Comparison of ENCODE assay signal across 8 cellular contexts in the genomic region with DNA sequence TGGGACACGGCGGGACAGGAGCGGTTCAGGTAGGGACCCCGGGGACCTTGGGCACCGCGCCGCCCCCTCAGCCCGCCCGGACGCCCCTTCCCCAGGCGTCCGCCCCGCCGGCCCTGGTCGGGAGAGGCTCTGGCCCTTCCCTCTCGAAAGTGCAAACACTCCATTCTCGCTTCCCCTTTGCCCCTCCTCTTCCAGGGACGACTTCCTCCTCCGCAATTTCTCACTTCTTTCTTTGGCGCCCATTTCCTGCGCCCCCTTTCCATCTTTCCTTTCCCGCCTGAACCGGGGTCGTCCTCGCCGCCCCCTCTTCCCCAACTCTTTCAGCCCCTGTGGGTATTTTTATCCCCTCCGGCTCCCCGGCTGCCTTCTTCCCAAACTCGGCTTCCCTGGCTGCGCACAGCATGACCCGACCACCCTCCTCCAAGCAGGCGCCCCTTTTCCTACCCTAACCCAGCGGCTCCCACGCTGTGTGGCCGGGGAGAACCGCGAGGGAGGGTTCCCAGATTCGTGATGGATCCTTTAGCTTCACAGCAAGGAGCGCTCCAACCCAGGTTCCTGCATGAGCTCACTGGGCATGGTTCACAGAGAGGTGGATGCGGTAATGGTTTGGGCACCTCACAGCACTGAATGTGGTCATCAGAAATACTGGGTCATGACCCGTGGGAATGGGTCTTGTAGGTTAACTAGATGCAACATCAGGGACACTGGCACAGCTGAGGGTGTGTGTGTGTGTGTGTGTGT. TPM values are rescaled to one million over a fixed set of nuclear protein-coding genes. Genes with fewer than 3 reads are reported as not detected.
DNase-seq lines count a peak whose midpoint lies in the region; ATAC-seq and TF ChIP-seq lines count a peak whose summit lies in the region.

No MANE protein-coding gene starts in this region.

- H3K9ac ChIP-seq in muscle layer of colon (ENCODE audit: low read length), result no peak overlapping the region

- H3K9me3 ChIP-seq in muscle layer of colon (ENCODE audit: low read length), result no peaks in the 10 kb centered on the region

- H3K4me3 Mint-ChIP-seq in CD14-positive monocyte, result peak overlapping the region; percentile 96 to 97
- H3K4me3 Mint-ChIP-seq in effector memory CD8-positive, alpha-beta T cell, result peak overlapping the region; percentile 81 to 90

- ATAC-seq in HG03460 (IDR thresholded peaks at IDR 0.05; ENCODE audit: unreplicated experiment), result peak; percentile 18
- ATAC-seq in effector memory CD8-positive, alpha-beta T cell (replicated peaks), result peak; percentile 31
- ATAC-seq in GM18858 (IDR thresholded peaks at IDR 0.05; ENCODE audit: unreplicated experiment), result no peak

- H3K4me1 Mint-ChIP-seq in CD14-positive monocyte, result peaks cover 29% of the 10 kb centered on the region
- peaks cover 4 to 6% of the 10 kb centered on the region in 2 donors for H3K4me1 Mint-ChIP-seq in effector memory CD8-positive, alpha-beta T cell (ENCODE audit: low read depth in 2 of 2)

- peak; percentile 10 for TF ChIP-seq POLR2A in GM19099 (IDR thresholded peaks at IDR 0.05; ENCODE audit: extremely low read depth, insufficient read length, low read depth)

- H3K4me1 ChIP-seq in muscle layer of colon (ENCODE audit: insufficient read depth, low read length), result no peaks in the 10 kb centered on the region

- no peak overlapping the region for H3K27ac ChIP-seq in muscle layer of colon (ENCODE audit: low read depth, low read length)

- peak overlapping the region; percentile 87 to 97 (median 92) for H3K27ac Mint-ChIP-seq in CD14-positive monocyte
- no peak overlapping the region for H3K27ac Mint-ChIP-seq in effector memory CD8-positive, alpha-beta T cell

- no peaks in the 10 kb centered on the region for H3K36me3 ChIP-seq in muscle layer of colon (ENCODE audit: insufficient read depth, low read length)

- H3K27me3 Mint-ChIP-seq in CD14-positive monocyte (ENCODE audit: low read depth in 3 of 3), result peaks cover 0 to 14% (median 7%) of the 10 kb centered on the region in 3 donors
- H3K27me3 Mint-ChIP-seq in effector memory CD8-positive, alpha-beta T cell, result peaks cover 42 to 53% of the 10 kb centered on the region in 2 donors

- peaks cover 16 to 31% of the 10 kb centered on the region in 2 donors for H3K27me3 ChIP-seq in muscle layer of colon (ENCODE audit: control insufficient read depth in 1 of 2, insufficient read depth in 2 of 2, low read length in 2 of 2)

- DNase-seq in CD14-positive monocyte (ENCODE audit: low spot score), result peak; percentile 64
- peak; percentile 24 to 25 for DNase-seq in SHP77 (lab: John Stamatoyannopoulos, UW)
- peak in 1 of 3 experiments; percentile 0 for DNase-seq in effector memory CD8-positive, alpha-beta T cell
- no peak for DNase-seq in HuH-7 (ENCODE audit: low spot score)

- no peak for TF ChIP-seq CTCF in CD14-positive monocyte (IDR thresholded peaks at IDR 0.05)

- peaks cover 0 to 3% (median under 1%) of the 10 kb centered on the region in 7 donors for H3K9me3 Mint-ChIP-seq in CD14-positive monocyte
- no peaks in the 10 kb centered on the region for H3K9me3 Mint-ChIP-seq in effector memory CD8-positive, alpha-beta T cell

- intact Hi-C loops in CD14-positive monocyte (cut with micrococcal nuclease), result loop anchor here (2.0 to 10.0 kb wide), 3 partner anchors 76 to 192 kb away; a partner anchor contains a TSS

- peaks cover 9 to 13% of the 10 kb centered on the region in 2 donors for H3K36me3 Mint-ChIP-seq in CD14-positive monocyte
- H3K36me3 Mint-ChIP-seq in effector memory CD8-positive, alpha-beta T cell (ENCODE audit: insufficient read depth), result no peaks in the 10 kb centered on the region

- H3K4me3 ChIP-seq in muscle layer of colon (ENCODE audit: low read depth in 1 of 2, low read length in 2 of 2), result peak overlapping the region; percentile 38 to 39

RNA-seq across cellular contexts. Expression of a gene that starts 0.7 kb away (rescaled TPM):
- polyA plus RNA-seq in CD14-positive monocyte, result 1 to 10 TPM; 1.9 to 3.9 TPM

Comparison
In these comparisons a context has a peak if more than half of its experiments do, and no peak if none do; other contexts are left out.
1. H3K27ac Mint-ChIP-seq: peak in CD14-positive monocyte (7 of 7); none in effector memory CD8-positive, alpha-beta T cell (0 of 2).